1 cellular context compared by ENCODE assay signal in the genomic region with DNA sequence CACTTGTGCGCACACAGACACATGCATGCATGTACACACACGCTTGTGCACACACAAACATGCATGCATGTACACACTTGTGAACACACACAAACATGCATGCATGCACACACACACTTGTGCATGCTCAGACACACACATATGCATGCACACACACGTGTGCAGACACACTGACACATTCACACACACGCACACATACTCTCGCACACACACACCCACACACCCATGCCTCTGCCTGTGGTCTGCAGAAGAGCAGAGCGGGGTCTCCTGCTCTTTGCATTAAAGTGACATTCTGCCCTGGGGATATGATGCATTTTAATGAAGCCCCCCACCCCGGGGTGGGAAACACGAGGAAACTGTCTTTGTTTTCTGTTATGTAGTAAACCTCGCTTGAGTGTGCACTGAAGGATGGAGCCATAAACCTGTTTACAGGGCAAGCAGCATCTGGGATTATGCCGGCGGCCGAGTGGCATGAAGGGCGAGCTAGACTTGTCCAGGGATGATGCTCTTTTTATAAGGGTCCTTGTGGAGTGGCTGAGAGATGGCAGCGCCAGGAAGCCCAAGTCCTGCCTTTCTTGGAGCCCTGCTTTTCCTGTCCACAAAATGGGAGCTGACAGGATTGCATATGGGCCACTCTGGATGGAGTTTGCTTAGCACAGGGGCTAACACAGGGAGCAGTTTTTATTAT.
TF ChIP-seq lines count a peak whose summit lies in the region.

No MANE protein-coding gene starts in this region.

TF ChIP-seq in SK-N-SH, 30 proteins besides CTCF, POLR2A, EP300 and RAD21 (continued from another document):
- TF ChIP-seq REST (IDR thresholded peaks at IDR 0.05; ENCODE audit: low read depth, low read length) (no peak), POLR2AphosphoS5 (IDR thresholded peaks at IDR 0.05; ENCODE audit: low read depth, low read length) (no peak), YY1 (IDR thresholded peaks at IDR 0.05; ENCODE audit: low read depth) (no peak), JUND (IDR thresholded peaks at IDR 0.05) (no peak), NFIC (IDR thresholded peaks at IDR 0.05; ENCODE audit: borderline replicate concordance) (no peak), CHD2 (IDR thresholded peaks at IDR 0.05; ENCODE audit: low read length, partially characterized antibody) (no peak), TEAD4 (IDR thresholded peaks at IDR 0.05; ENCODE audit: borderline replicate concordance, insufficient read depth) (no peak)
- TF ChIP-seq, protein P1, sequence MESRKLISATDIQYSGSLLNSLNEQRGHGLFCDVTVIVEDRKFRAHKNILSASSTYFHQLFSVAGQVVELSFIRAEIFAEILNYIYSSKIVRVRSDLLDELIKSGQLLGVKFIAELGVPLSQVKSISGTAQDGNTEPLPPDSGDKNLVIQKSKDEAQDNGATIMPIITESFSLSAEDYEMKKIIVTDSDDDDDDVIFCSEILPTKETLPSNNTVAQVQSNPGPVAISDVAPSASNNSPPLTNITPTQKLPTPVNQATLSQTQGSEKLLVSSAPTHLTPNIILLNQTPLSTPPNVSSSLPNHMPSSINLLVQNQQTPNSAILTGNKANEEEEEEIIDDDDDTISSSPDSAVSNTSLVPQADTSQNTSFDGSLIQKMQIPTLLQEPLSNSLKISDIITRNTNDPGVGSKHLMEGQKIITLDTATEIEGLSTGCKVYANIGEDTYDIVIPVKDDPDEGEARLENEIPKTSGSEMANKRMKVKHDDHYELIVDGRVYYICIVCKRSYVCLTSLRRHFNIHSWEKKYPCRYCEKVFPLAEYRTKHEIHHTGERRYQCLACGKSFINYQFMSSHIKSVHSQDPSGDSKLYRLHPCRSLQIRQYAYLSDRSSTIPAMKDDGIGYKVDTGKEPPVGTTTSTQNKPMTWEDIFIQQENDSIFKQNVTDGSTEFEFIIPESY (IDR thresholded peaks at IDR 0.05; ENCODE audit: borderline replicate concordance, low read depth), result no peak
